Comparison of ENCODE assay signal across 15 cellular contexts in the genomic region with DNA sequence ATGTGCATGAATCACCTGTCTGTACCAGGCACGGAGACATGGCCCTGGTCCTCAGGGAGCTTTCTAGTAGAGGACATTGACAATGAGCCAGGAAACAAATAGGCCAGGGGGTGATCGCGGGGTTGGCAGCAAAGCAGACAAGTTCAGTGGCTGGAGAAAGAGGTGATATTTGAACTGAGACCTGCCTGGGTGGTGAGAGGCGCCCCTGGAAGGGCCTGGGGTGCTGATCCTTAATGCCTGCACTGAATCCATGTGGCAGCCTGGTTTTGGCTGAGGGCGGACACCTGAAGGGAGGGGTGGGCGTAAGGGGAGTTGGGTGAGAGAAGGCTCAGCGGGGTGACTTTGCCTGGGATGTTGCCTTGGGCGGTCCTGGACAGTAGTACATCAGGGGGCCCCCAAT. TPM values are rescaled to one million over a fixed set of nuclear protein-coding genes. Genes with fewer than 3 reads are reported as not detected.
DNase-seq lines count a peak whose midpoint lies in the region; ATAC-seq lines count a peak whose summit lies in the region.
"Had no signal": no experiment of that assay in that cellular context is flagged by ENCODE, and none has a peak within 500 bp of the region (broad histone marks: within the 10 kb centered on the region; RNA-seq: fewer than 3 reads in every experiment).

No MANE protein-coding gene starts in this region.

- no peak overlapping the region for H2AFZ ChIP-seq in Karpas-422 (ENCODE audit: low read length)
- H2AFZ ChIP-seq: GM23338 had no signal

- H3K9ac ChIP-seq in BLaER1: no peak overlapping the region
- H3K9ac ChIP-seq in Karpas-422 (ENCODE audit: low read length): no peak overlapping the region

- H3K9me3 Mint-ChIP-seq in stimulated activated memory B cell treated with anti-CD40 and anti-IgM and Interleukin-4, amounts not matched to agents 10 μg/mL and 1 μg/mL and 100 μg/mL, for 72 hours: no peaks in the 10 kb centered on the region
- H3K9me3 Mint-ChIP-seq: CD4-positive, alpha-beta memory T cell; GM23338 had no signal

- H3K36me3 Mint-ChIP-seq in stimulated activated memory B cell treated with anti-CD40 and anti-IgM and Interleukin-4, amounts not matched to agents 10 μg/mL and 1 μg/mL and 100 μg/mL, for 72 hours: peaks cover 38% of the 10 kb centered on the region

- H3K79me2 ChIP-seq in Karpas-422 (ENCODE audit: low read length): peaks cover 6% of the 10 kb centered on the region

- H3K27me3 ChIP-seq in BLaER1: no peaks in the 10 kb centered on the region
- no peaks in the 10 kb centered on the region for H3K27me3 ChIP-seq in Karpas-422 (ENCODE audit: low read length)
- H3K27me3 ChIP-seq in layer of hippocampus (ENCODE audit: control insufficient read depth, insufficient read depth, low read length): no peaks in the 10 kb centered on the region

- H3K4me1 Mint-ChIP-seq in stimulated activated memory B cell treated with anti-CD40 and anti-IgM and Interleukin-4, amounts not matched to agents 10 μg/mL and 1 μg/mL and 100 μg/mL, for 72 hours: peaks cover 10% of the 10 kb centered on the region

- H4K20me1 ChIP-seq in BLaER1 (no peaks in the 10 kb centered on the region), Karpas-422 (ENCODE audit: insufficient read depth, low read depth, low read length) (no peaks in the 10 kb centered on the region)

- DNase-seq in Karpas-422 (peak; percentile 24), NCI-H69 (lab: John Stamatoyannopoulos, UW) (no peak)
- DNase-seq in activated CD4-positive, alpha-beta T cell treated with anti-CD3 and anti-CD28 coated beads, Interleukin-2, amount 50 U/mL, for 1 hour: no peak
- DNase-seq: GF-D8, NCI-H1105, NCI-H524 treated with DMSO at 0.1 percent for 48 hours had no signal

- no peaks in the 10 kb centered on the region for H3K27me3 Mint-ChIP-seq in stimulated activated memory B cell treated with anti-CD40 and anti-IgM and Interleukin-4, amounts not matched to agents 10 μg/mL and 1 μg/mL and 100 μg/mL, for 72 hours
- H3K27me3 Mint-ChIP-seq: CD4-positive, alpha-beta memory T cell; T-helper 17 cell had no signal

- H3K27ac Mint-ChIP-seq in stimulated activated memory B cell treated with anti-CD40 and anti-IgM and Interleukin-4, amounts not matched to agents 10 μg/mL and 1 μg/mL and 100 μg/mL, for 72 hours: peak overlapping the region; percentile 73

- no peak for ATAC-seq in stimulated activated memory B cell treated with anti-CD40 and anti-IgM and Interleukin-4, amounts not matched to agents 10 μg/mL and 1 μg/mL and 100 μg/mL, for 72 hours
- ATAC-seq in GM19328 (IDR thresholded peaks at IDR 0.05; ENCODE audit: unreplicated experiment): no peak
- no peak for ATAC-seq in GM21737 (IDR thresholded peaks at IDR 0.05; ENCODE audit: unreplicated experiment)

- no peak overlapping the region for H3K4me3 Mint-ChIP-seq in stimulated activated memory B cell treated with anti-CD40 and anti-IgM and Interleukin-4, amounts not matched to agents 10 μg/mL and 1 μg/mL and 100 μg/mL, for 72 hours
- H3K4me3 Mint-ChIP-seq: CD4-positive, alpha-beta memory T cell; GM23338; T-helper 17 cell had no signal

- H3K9me3 ChIP-seq in BLaER1 (no peaks in the 10 kb centered on the region), Karpas-422 (ENCODE audit: low read length) (no peaks in the 10 kb centered on the region)

- H3K4me3 ChIP-seq in BLaER1: no peak overlapping the region
- no peak overlapping the region for H3K4me3 ChIP-seq in Karpas-422 (ENCODE audit: low read length)
- H3K4me3 ChIP-seq: GM23338 had no signal

- H3K4me1 ChIP-seq in BLaER1 (peaks cover 62% of the 10 kb centered on the region), Karpas-422 (ENCODE audit: low read length) (no peaks in the 10 kb centered on the region)

- H3K4me2 ChIP-seq in BLaER1: peak overlapping the region; percentile 56
- no peak overlapping the region for H3K4me2 ChIP-seq in Karpas-422 (ENCODE audit: low read depth, low read length, poor library complexity, severe bottlenecking)
- H3K4me2 ChIP-seq: GM23338 had no signal

- H3K36me3 ChIP-seq in BLaER1 (peaks cover 50% of the 10 kb centered on the region), Karpas-422 (ENCODE audit: insufficient read depth, low read length) (peaks cover 43% of the 10 kb centered on the region)

- H3K27ac ChIP-seq in BLaER1 (peak overlapping the region; percentile 43), Karpas-422 (ENCODE audit: low read length) (no peak overlapping the region), layer of hippocampus (ENCODE audit: low read depth, low read length) (peak overlapping the region; percentile 20)
- H3K27ac ChIP-seq: HL-60 had no signal

- no peaks in the 10 kb centered on the region for H3K9me2 ChIP-seq in Karpas-422 (replicated peaks; ENCODE audit: insufficient read depth, low read length)

RNA-seq across cellular contexts. Expression of gene URB2, which starts 35.9 kb away (rescaled TPM):
- 14.1 and 15.0 TPM in 2 replicates for total RNA-seq in Karpas-422 (2014; rRNA removed; shearing (Covaris generic); ENCODE audit: low replicate concordance)

RNA-seq across cellular contexts. Expression of gene TAF5L, which starts 36.0 kb away (rescaled TPM):
- 30.7 and 32.6 TPM in 2 replicates for total RNA-seq in Karpas-422 (2014; rRNA removed; shearing (Covaris generic); ENCODE audit: low replicate concordance)
